8 cellular contexts compared by ENCODE assay signal in the genomic region with DNA sequence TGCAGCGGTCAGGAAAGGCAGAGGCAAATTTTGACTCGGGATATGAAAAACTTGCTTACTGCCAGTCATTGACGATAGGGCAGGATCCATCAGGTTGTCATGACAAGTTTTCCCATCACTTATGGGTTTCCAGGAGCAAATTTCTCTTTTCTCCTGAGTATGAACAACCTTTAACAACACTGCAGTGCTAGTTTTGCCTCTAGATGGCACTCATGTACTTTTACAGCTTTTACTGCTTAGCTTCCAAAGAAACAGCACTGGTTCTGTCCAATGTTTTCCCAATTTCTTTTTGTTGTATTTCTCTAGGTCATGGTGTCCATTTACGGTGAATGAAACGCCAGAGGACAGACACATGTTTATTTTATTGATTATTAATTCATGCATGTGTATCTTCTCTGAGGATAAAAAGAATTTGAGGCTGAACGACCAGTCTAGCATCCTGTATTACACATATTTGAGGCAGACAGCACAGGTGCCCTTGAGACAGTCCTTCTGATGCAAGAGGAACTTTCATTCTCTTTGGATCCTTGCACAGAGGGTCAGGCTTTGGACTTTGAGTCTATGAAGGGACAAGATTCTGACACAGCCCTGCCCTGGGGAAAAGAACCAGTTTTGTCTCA.
DNase-seq lines count a peak whose midpoint lies in the region; ATAC-seq and TF ChIP-seq lines count a peak whose summit lies in the region.

No MANE protein-coding gene starts in this region.

- H3K36me3 Mint-ChIP-seq in CD4-positive, alpha-beta T cell (ENCODE audit: low read depth): no peaks in the 10 kb centered on the region
- no peaks in the 10 kb centered on the region for H3K36me3 Mint-ChIP-seq in effector memory CD8-positive, alpha-beta T cell (ENCODE audit: insufficient read depth)

- in situ Hi-C loops in astrocyte of the spinal cord (cut with HindIII; ENCODE audit: low sequenced_read_pairs): no loop called here

- WGBS in thyroid gland, 2 donors: 15 to 17% methylated on average over 6 of the region's 6 CpGs

- POLR2A ChIA-PET in CD4-positive, alpha-beta T cell (lab: Charles Lee): no interaction called here

- no peak for DNase-seq in CD4-positive, alpha-beta T cell
- DNase-seq in H4 (ENCODE audit: low spot score): peak; percentile 49
- DNase-seq in NCI-H2107 treated with DMSO at 0.1 percent for 48 hours (lab: John Stamatoyannopoulos, UW; ENCODE audit: unreplicated experiment): peak; percentile 54
- peak; percentile 62 for DNase-seq in astrocyte of the spinal cord (ENCODE audit: low read depth, low spot score)
- peak; percentile 83 for DNase-seq in inferior parietal cortex (ENCODE audit: extremely low spot score)
- DNase-seq in thyroid gland: peak in 1 of 2 donors; percentile 11
- DNase-seq in activated effector memory CD4-positive, alpha-beta T cell treated with Interleukin-2 at 50 U/mL for 16 hours: no peak
- no peak for DNase-seq in effector memory CD8-positive, alpha-beta T cell

- no peaks in the 10 kb centered on the region for H3K4me1 ChIP-seq in thyroid gland

- no peak overlapping the region for H3K27ac Mint-ChIP-seq in CD4-positive, alpha-beta T cell
- no peak overlapping the region for H3K27ac Mint-ChIP-seq in effector memory CD8-positive, alpha-beta T cell

- H3K4me3 ChIP-seq in astrocyte of the spinal cord (ENCODE audit: low read depth, low read length) (no peak overlapping the region), thyroid gland (replicated peaks in 1 of 3) (no peak overlapping the region)

- no peaks in the 10 kb centered on the region for H3K36me3 ChIP-seq in thyroid gland

- H3K27me3 Mint-ChIP-seq in CD4-positive, alpha-beta T cell: peaks cover 33% of the 10 kb centered on the region
- H3K27me3 Mint-ChIP-seq in effector memory CD8-positive, alpha-beta T cell: peaks cover 12 to 30% of the 10 kb centered on the region in 2 donors

- H3K4me3 Mint-ChIP-seq in CD4-positive, alpha-beta T cell: no peak overlapping the region
- H3K4me3 Mint-ChIP-seq in effector memory CD8-positive, alpha-beta T cell: no peak overlapping the region

- no peaks in the 10 kb centered on the region for H3K27me3 ChIP-seq in CD4-positive, alpha-beta T cell (ENCODE audit: control insufficient read depth, insufficient read depth, low read length)
- no peaks in the 10 kb centered on the region for H3K27me3 ChIP-seq in thyroid gland

- no peaks in the 10 kb centered on the region for H3K9me3 Mint-ChIP-seq in CD4-positive, alpha-beta T cell
- no peaks in the 10 kb centered on the region for H3K9me3 Mint-ChIP-seq in effector memory CD8-positive, alpha-beta T cell

- no peak for TF ChIP-seq POLR2A in thyroid gland (IDR thresholded peaks at IDR 0.05)

- CTCF ChIA-PET in CD4-positive, alpha-beta T cell (lab: Charles Lee): interaction anchor here (0.7 to 1.0 kb wide), 2 partner anchors 94 to 388 kb away, joined by 3 to 4 read pairs; no protein-coding TSS in a partner anchor

- intact Hi-C loops in CD4-positive, alpha-beta T cell (cut with DNase I, micrococcal nuclease): loop anchor here (1.0 to 5.0 kb wide), 4 partner anchors 128 to 588 kb away; no protein-coding TSS in a partner anchor
- intact Hi-C loops in thyroid gland (cut with DNase I): loop anchor here (2.0 kb wide), 1 partner anchor 93 kb away; no protein-coding TSS in a partner anchor

- peak; percentile 70 for TF ChIP-seq CTCF in CD4-positive, alpha-beta T cell (IDR thresholded peaks at IDR 0.05)
- TF ChIP-seq CTCF in astrocyte of the spinal cord (IDR thresholded peaks at IDR 0.05; ENCODE audit: low read depth, low read length): peak; percentile 85
- peak; percentile 68 to 93 (median 85) for TF ChIP-seq CTCF in thyroid gland (IDR thresholded peaks at IDR 0.05)

- no peak overlapping the region for H3K27ac ChIP-seq in CD4-positive, alpha-beta T cell (ENCODE audit: low read depth, low read length)
- H3K27ac ChIP-seq in thyroid gland: no peak overlapping the region

- no peaks in the 10 kb centered on the region for H3K4me1 Mint-ChIP-seq in CD4-positive, alpha-beta T cell (ENCODE audit: low read depth)
- H3K4me1 Mint-ChIP-seq in effector memory CD8-positive, alpha-beta T cell (ENCODE audit: low read depth in 2 of 2): no peaks in the 10 kb centered on the region

- ATAC-seq in CD4-positive, alpha-beta T cell (ENCODE audit: poor library complexity): no peak
- ATAC-seq in effector memory CD8-positive, alpha-beta T cell (replicated peaks): no peak

- H3K9me3 ChIP-seq in CD4-positive, alpha-beta T cell (ENCODE audit: control insufficient read depth, low read length): no peaks in the 10 kb centered on the region
- H3K9me3 ChIP-seq in thyroid gland: no peaks in the 10 kb centered on the region

Comparison
In these comparisons a context has a peak if more than half of its experiments do, and no peak if none do; other contexts are left out.
1. DNase-seq: peak in H4 (single experiment), NCI-H2107 treated with DMSO at 0.1 percent for 48 hours (single experiment), astrocyte of the spinal cord (single experiment) and inferior parietal cortex (single experiment); none in CD4-positive, alpha-beta T cell (0 of 10), activated effector memory CD4-positive, alpha-beta T cell treated with Interleukin-2 at 50 U/mL for 16 hours (single experiment) and effector memory CD8-positive, alpha-beta T cell (0 of 3).
2. Peak in every context shown above with its lines, with median percentiles within 50 percentile points of each other: CTCF ChIP-seq.